Comparison of ENCODE assay signal across 8 cellular contexts in the genomic region with DNA sequence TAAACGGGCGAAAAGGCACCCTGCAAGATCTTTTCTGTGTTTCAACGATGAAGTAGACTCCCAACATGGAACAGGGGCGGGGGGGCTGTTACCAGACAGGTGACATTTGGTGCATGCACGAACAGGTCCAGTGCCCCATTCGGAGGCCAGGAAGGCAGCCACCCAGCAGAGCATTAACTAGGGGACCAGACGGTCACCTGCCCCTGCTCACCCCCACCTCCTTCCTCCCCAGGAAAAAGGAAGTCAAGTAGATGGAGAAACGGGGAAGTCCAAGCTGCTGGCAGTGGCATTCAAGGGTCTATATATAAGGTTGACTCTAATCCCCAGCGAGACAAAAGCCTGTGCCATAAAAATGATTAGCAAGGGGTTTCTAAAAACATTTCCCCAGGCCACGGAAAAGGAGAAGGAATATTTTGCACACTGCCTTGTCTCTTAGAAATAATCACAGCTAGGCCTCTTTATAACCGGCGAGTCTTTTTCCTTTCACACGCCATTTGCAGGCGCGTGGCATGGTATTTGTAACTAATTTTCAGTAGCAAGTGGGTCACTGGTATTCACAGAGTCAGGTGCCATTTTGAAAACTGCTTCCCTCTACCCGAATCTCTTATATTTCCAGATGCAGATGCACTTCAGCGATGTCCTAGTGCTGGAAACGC. TPM values are rescaled to one million over a fixed set of nuclear protein-coding genes. Genes with fewer than 3 reads are reported as not detected.
DNase-seq lines count a peak whose midpoint lies in the region; ATAC-seq and TF ChIP-seq lines count a peak whose summit lies in the region.

No MANE protein-coding gene starts in this region.

- peak overlapping the region in 3 of 5 donors; percentile 62 to 87 (median 66) for H3K9ac ChIP-seq in subcutaneous abdominal adipose tissue (ENCODE audit: low read length in 5 of 5)

- peaks cover 75% of the 10 kb centered on the region for H3K36me3 Mint-ChIP-seq in CD4-positive, alpha-beta T cell (ENCODE audit: low read depth)
- H3K36me3 Mint-ChIP-seq in activated T-helper 2 cell treated with anti-CD3 and anti-CD28 coated beads, Interferon-gamma antibody, Interleukin-2, Interleukin-4, amounts not matched to agents 10 μg/mL and 5 μg/mL and 100 μg/mL, durations not matched to agents 14 hours and 24 hours and 36 hours (ENCODE audit: low read depth) = peaks cover 53% of the 10 kb centered on the region
- H3K36me3 Mint-ChIP-seq in immature natural killer cell = peaks cover 26 to 36% (median 31%) of the 10 kb centered on the region in 3 donors

- no peak for TF ChIP-seq CTCF in CD4-positive, alpha-beta T cell (IDR thresholded peaks at IDR 0.05)

- peaks cover 0 to 5% (median 0%) of the 10 kb centered on the region in 5 donors for H3K36me3 ChIP-seq in subcutaneous abdominal adipose tissue (ENCODE audit: control insufficient read depth in 5 of 5, insufficient read depth in 5 of 5, low read length in 5 of 5)

- no peaks in the 10 kb centered on the region for H3K27me3 Mint-ChIP-seq in CD4-positive, alpha-beta T cell
- H3K27me3 Mint-ChIP-seq in activated T-helper 2 cell treated with anti-CD3 and anti-CD28 coated beads, Interferon-gamma antibody, Interleukin-2, Interleukin-4, amounts not matched to agents 10 μg/mL and 5 μg/mL and 100 μg/mL, durations not matched to agents 14 hours and 24 hours and 36 hours (ENCODE audit: low read depth) = no peaks in the 10 kb centered on the region
- H3K27me3 Mint-ChIP-seq in immature natural killer cell (ENCODE audit: low read depth in 3 of 3) = peaks cover 35 to 50% (median 49%) of the 10 kb centered on the region in 3 donors

- peak overlapping the region; percentile 56 to 94 (median 92) for H3K4me3 ChIP-seq in subcutaneous abdominal adipose tissue (ENCODE audit: low read depth in 1 of 5, low read length in 5 of 5)

- H3K4me3 Mint-ChIP-seq in CD4-positive, alpha-beta T cell = peak overlapping the region; percentile 100
- peak overlapping the region; percentile 96 for H3K4me3 Mint-ChIP-seq in activated T-helper 2 cell treated with anti-CD3 and anti-CD28 coated beads, Interferon-gamma antibody, Interleukin-2, Interleukin-4, amounts not matched to agents 10 μg/mL and 5 μg/mL and 100 μg/mL, durations not matched to agents 14 hours and 24 hours and 36 hours (ENCODE audit: low read depth)
- peak overlapping the region; percentile 94 to 99 (median 96) for H3K4me3 Mint-ChIP-seq in immature natural killer cell

- POLR2A ChIA-PET in CD4-positive, alpha-beta T cell (lab: Charles Lee) = interaction anchor here (1.7 to 20.8 kb wide), 10 partner anchors 8 to 500 kb away, joined by 5 to 1205 read pairs (median 108); no protein-coding TSS in a partner anchor

- CTCF ChIA-PET in CD4-positive, alpha-beta T cell (lab: Charles Lee) = interaction anchor here (0.8 to 13.4 kb wide), 4 partner anchors 12 to 514 kb away, joined by 3 to 181 read pairs (median 28); no protein-coding TSS in a partner anchor

- peak overlapping the region; percentile 91 for H3K27ac ChIP-seq in CD4-positive, alpha-beta T cell (ENCODE audit: low read depth, low read length)
- H3K27ac ChIP-seq in subcutaneous abdominal adipose tissue (ENCODE audit: low read depth, low read length) = peak overlapping the region; percentile 87

- ATAC-seq in CD4-positive, alpha-beta T cell (ENCODE audit: poor library complexity) = peak; percentile 10
- ATAC-seq in GM19467 (IDR thresholded peaks at IDR 0.05; ENCODE audit: unreplicated experiment) = no peak

- DNase-seq in CD4-positive, alpha-beta T cell = peak in 8 of 10 experiments; percentile 42 to 64 (median 52)
- DNase-seq in MV-4-11 (lab: John Stamatoyannopoulos, UW) = peak; percentile 55
- DNase-seq in activated T-helper 2 cell treated with anti-CD3 and anti-CD28 coated beads, Interferon-gamma antibody, Interleukin-2, Interleukin-4, amounts not matched to agents 10 μg/mL and 5 μg/mL and 100 μg/mL, durations not matched to agents 14 hours and 24 hours and 36 hours (ENCODE audit: low spot score) = no peak
- DNase-seq in immature natural killer cell = no peak
- no peak for DNase-seq in kidney glomerular epithelial cell (lab: John Stamatoyannopoulos, UW)
- DNase-seq in NCI-H524 treated with DMSO at 0.1 percent for 48 hours (lab: John Stamatoyannopoulos, UW) = no peak

- peaks cover 33% of the 10 kb centered on the region for H3K4me1 Mint-ChIP-seq in CD4-positive, alpha-beta T cell (ENCODE audit: low read depth)
- H3K4me1 Mint-ChIP-seq in activated T-helper 2 cell treated with anti-CD3 and anti-CD28 coated beads, Interferon-gamma antibody, Interleukin-2, Interleukin-4, amounts not matched to agents 10 μg/mL and 5 μg/mL and 100 μg/mL, durations not matched to agents 14 hours and 24 hours and 36 hours (ENCODE audit: low read depth) = peaks cover 34% of the 10 kb centered on the region
- H3K4me1 Mint-ChIP-seq in immature natural killer cell = peaks cover 65 to 82% of the 10 kb centered on the region in 2 donors

- intact Hi-C loops in CD4-positive, alpha-beta T cell (cut with DNase I, micrococcal nuclease) = loop anchor here (1.0 to 10.0 kb wide), 5 partner anchors 22 to 1061 kb away; partner anchors contain the start of gene TCEANC (in 1 of the 2)
- intact Hi-C loops in activated T-helper 2 cell treated with anti-CD3 and anti-CD28 coated beads, Interferon-gamma antibody, Interleukin-2, Interleukin-4, amounts not matched to agents 10 μg/mL and 5 μg/mL and 100 μg/mL, durations not matched to agents 14 hours and 24 hours and 36 hours (cut with micrococcal nuclease) = no loop called here

- H3K4me1 ChIP-seq in subcutaneous abdominal adipose tissue (ENCODE audit: control insufficient read depth in 5 of 5, insufficient read depth in 5 of 5, low read length in 5 of 5) = peaks cover 7 to 52% (median 13%) of the 10 kb centered on the region in 5 donors

- no peaks in the 10 kb centered on the region for H3K9me3 Mint-ChIP-seq in CD4-positive, alpha-beta T cell
- no peaks in the 10 kb centered on the region for H3K9me3 Mint-ChIP-seq in activated T-helper 2 cell treated with anti-CD3 and anti-CD28 coated beads, Interferon-gamma antibody, Interleukin-2, Interleukin-4, amounts not matched to agents 10 μg/mL and 5 μg/mL and 100 μg/mL, durations not matched to agents 14 hours and 24 hours and 36 hours
- H3K9me3 Mint-ChIP-seq in immature natural killer cell = peaks cover 0 to 2% (median 0%) of the 10 kb centered on the region in 6 donors

- no peaks in the 10 kb centered on the region for H3K27me3 ChIP-seq in CD4-positive, alpha-beta T cell (ENCODE audit: control insufficient read depth, insufficient read depth, low read length)
- H3K27me3 ChIP-seq in subcutaneous abdominal adipose tissue (ENCODE audit: control insufficient read depth in 5 of 5, insufficient read depth in 4 of 5, low read length in 5 of 5) = peaks cover 0 to 3% (median 2%) of the 10 kb centered on the region in 5 donors

- H3K9me3 ChIP-seq in CD4-positive, alpha-beta T cell (ENCODE audit: control insufficient read depth, low read length) = no peaks in the 10 kb centered on the region
- H3K9me3 ChIP-seq in subcutaneous abdominal adipose tissue (ENCODE audit: control insufficient read depth in 5 of 5, low read length in 5 of 5) = peaks cover 0 to 3% (median 0%) of the 10 kb centered on the region in 5 donors

- peak overlapping the region; percentile 95 for H3K27ac Mint-ChIP-seq in CD4-positive, alpha-beta T cell
- peak overlapping the region; percentile 95 for H3K27ac Mint-ChIP-seq in activated T-helper 2 cell treated with anti-CD3 and anti-CD28 coated beads, Interferon-gamma antibody, Interleukin-2, Interleukin-4, amounts not matched to agents 10 μg/mL and 5 μg/mL and 100 μg/mL, durations not matched to agents 14 hours and 24 hours and 36 hours
- H3K27ac Mint-ChIP-seq in immature natural killer cell = peak overlapping the region; percentile 92 to 98 (median 98)

RNA-seq across cellular contexts. Expression of gene TMSB4X, which starts 1.2 kb away (rescaled TPM):
- total RNA-seq in CD4-positive, alpha-beta T cell = 1,000 to 10,000 TPM; 2,621 to 2,738 TPM
- total RNA-seq in activated T-helper 2 cell treated with anti-CD3 and anti-CD28 coated beads, Interferon-gamma antibody, Interleukin-2, Interleukin-4, amounts not matched to agents 10 μg/mL and 5 μg/mL and 100 μg/mL, durations not matched to agents 14 hours and 24 hours and 36 hours = 7,759 and 7,983 TPM in 2 replicates
- polyA plus RNA-seq in immature natural killer cell = over 10,000 TPM; 26,219 to 39,735 (median 28,691) TPM

Comparison
In these comparisons a context has a peak if more than half of its experiments do, and no peak if none do; other contexts are left out.
1. DNase-seq: peak in CD4-positive, alpha-beta T cell (8 of 10) and MV-4-11 (single experiment); none in activated T-helper 2 cell treated with anti-CD3 and anti-CD28 coated beads, Interferon-gamma antibody, Interleukin-2, Interleukin-4, amounts not matched to agents 10 μg/mL and 5 μg/mL and 100 μg/mL, durations not matched to agents 14 hours and 24 hours and 36 hours (single experiment), immature natural killer cell (0 of 3), kidney glomerular epithelial cell (single experiment) and NCI-H524 treated with DMSO at 0.1 percent for 48 hours (single experiment).
2. Peak in every context shown above with its lines, with median percentiles within 50 percentile points of each other: H3K27ac Mint-ChIP-seq and H3K4me3 Mint-ChIP-seq.